ENCODE assay signal across 8 cellular contexts in genomic region chr3:142578309-142579223, GRCh38. TPM values are rescaled to one million over a fixed set of nuclear protein-coding genes. Genes with fewer than 3 reads are reported as not detected.
DNase-seq lines count a peak whose midpoint lies in the region; ATAC-seq and TF ChIP-seq lines count a peak whose summit lies in the region.

ATR (minus strand) TSS chr3:142578733; CDS start chr3:142578704, 29 bp downstream.

- H3K36me3 ChIP-seq in right atrium auricular region (no peaks in the 10 kb centered on the region), vagina (no peaks in the 10 kb centered on the region)

- H3K9me3 ChIP-seq in right atrium auricular region (no peaks in the 10 kb centered on the region), vagina (no peaks in the 10 kb centered on the region)

- H3K4me3 ChIP-seq in right atrium auricular region (peak within 1 kb of the TSS; percentile 80 to 85), vagina (peak within 1 kb of the TSS; percentile 94 to 99)

- TF ChIP-seq CTCF in right atrium auricular region (IDR thresholded peaks at IDR 0.05) (no peak), vagina (IDR thresholded peaks at IDR 0.05) (peak in 1 of 3 experiments; percentile 19)

- H3K4me1 ChIP-seq in right atrium auricular region: peaks cover 0 to 17% of the 10 kb centered on the region in 2 donors
- H3K4me1 ChIP-seq in vagina: peaks cover 33% of the 10 kb centered on the region

- H3K27ac ChIP-seq in right atrium auricular region (peak within 1 kb of the TSS; percentile 85 to 91), vagina (peak within 1 kb of the TSS; percentile 94)

- H3K27me3 ChIP-seq in right atrium auricular region: no peaks in the 10 kb centered on the region
- H3K27me3 ChIP-seq in vagina: no peaks in the 10 kb centered on the region

- intact Hi-C loops in T-helper 2 cell treated with Interferon-gamma antibody and Interleukin-4, amounts not matched to agents 100 ng/mL and 5 ng/mL, for 36 hours (cut with micrococcal nuclease): loop anchor here (1.0 to 10.0 kb wide), 9 partner anchors 18 to 1346 kb away; partner anchors contain the start of genes PLS1, PXYLP1, RNF7 and TRPC1
- intact Hi-C loops in vagina (cut with DNase I): no loop called here

- peak in 1 of 2 donors; percentile 50 for TF ChIP-seq POLR2A in vagina (IDR thresholded peaks at IDR 0.05)

- ATAC-seq in GM18499 (IDR thresholded peaks at IDR 0.05; ENCODE audit: insufficient read depth, unreplicated experiment) (peak; percentile 79), HG02943 (IDR thresholded peaks at IDR 0.05; ENCODE audit: low read depth, unreplicated experiment) (peak; percentile 96)

- DNase-seq in NCI-H187 treated with DMSO at 0.1 percent for 48 hours (lab: John Stamatoyannopoulos, UW) (peak; percentile 73), anterior cingulate cortex (lab: John Stamatoyannopoulos, UW) (peak; percentile 57 to 97 (median 92)), right atrium auricular region (ENCODE audit: low spot score) (peak; percentile 95), putamen (ENCODE audit: low spot score) (peak; percentile 97), vagina (ENCODE audit: extremely low spot score in 2 of 2) (peak in 1 of 2 donors; percentile 94)

RNA-seq across cellular contexts. Expression of gene ATR, which starts in this region (rescaled TPM):
- total RNA-seq in T-helper 2 cell treated with Interferon-gamma antibody and Interleukin-4, amounts not matched to agents 100 ng/mL and 5 ng/mL, for 36 hours: 31.0 and 31.9 TPM in 2 replicates
- total RNA-seq in right atrium auricular region (10 to 100 TPM in 1 of 2 donors, 1 to 10 TPM in 1; 9.0 to 18.4 TPM), vagina (22.6 TPM)
